ENCODE assay signal across 1 cellular context in genomic region chr21:33685613-33686197, GRCh38.
TF ChIP-seq lines count a peak whose summit lies in the region.

No MANE protein-coding gene starts in this region.

TF ChIP-seq in GM23338, 12 proteins besides CTCF, POLR2A, EP300 and RAD21 (continued from another document):
- TF ChIP-seq, protein P1, sequence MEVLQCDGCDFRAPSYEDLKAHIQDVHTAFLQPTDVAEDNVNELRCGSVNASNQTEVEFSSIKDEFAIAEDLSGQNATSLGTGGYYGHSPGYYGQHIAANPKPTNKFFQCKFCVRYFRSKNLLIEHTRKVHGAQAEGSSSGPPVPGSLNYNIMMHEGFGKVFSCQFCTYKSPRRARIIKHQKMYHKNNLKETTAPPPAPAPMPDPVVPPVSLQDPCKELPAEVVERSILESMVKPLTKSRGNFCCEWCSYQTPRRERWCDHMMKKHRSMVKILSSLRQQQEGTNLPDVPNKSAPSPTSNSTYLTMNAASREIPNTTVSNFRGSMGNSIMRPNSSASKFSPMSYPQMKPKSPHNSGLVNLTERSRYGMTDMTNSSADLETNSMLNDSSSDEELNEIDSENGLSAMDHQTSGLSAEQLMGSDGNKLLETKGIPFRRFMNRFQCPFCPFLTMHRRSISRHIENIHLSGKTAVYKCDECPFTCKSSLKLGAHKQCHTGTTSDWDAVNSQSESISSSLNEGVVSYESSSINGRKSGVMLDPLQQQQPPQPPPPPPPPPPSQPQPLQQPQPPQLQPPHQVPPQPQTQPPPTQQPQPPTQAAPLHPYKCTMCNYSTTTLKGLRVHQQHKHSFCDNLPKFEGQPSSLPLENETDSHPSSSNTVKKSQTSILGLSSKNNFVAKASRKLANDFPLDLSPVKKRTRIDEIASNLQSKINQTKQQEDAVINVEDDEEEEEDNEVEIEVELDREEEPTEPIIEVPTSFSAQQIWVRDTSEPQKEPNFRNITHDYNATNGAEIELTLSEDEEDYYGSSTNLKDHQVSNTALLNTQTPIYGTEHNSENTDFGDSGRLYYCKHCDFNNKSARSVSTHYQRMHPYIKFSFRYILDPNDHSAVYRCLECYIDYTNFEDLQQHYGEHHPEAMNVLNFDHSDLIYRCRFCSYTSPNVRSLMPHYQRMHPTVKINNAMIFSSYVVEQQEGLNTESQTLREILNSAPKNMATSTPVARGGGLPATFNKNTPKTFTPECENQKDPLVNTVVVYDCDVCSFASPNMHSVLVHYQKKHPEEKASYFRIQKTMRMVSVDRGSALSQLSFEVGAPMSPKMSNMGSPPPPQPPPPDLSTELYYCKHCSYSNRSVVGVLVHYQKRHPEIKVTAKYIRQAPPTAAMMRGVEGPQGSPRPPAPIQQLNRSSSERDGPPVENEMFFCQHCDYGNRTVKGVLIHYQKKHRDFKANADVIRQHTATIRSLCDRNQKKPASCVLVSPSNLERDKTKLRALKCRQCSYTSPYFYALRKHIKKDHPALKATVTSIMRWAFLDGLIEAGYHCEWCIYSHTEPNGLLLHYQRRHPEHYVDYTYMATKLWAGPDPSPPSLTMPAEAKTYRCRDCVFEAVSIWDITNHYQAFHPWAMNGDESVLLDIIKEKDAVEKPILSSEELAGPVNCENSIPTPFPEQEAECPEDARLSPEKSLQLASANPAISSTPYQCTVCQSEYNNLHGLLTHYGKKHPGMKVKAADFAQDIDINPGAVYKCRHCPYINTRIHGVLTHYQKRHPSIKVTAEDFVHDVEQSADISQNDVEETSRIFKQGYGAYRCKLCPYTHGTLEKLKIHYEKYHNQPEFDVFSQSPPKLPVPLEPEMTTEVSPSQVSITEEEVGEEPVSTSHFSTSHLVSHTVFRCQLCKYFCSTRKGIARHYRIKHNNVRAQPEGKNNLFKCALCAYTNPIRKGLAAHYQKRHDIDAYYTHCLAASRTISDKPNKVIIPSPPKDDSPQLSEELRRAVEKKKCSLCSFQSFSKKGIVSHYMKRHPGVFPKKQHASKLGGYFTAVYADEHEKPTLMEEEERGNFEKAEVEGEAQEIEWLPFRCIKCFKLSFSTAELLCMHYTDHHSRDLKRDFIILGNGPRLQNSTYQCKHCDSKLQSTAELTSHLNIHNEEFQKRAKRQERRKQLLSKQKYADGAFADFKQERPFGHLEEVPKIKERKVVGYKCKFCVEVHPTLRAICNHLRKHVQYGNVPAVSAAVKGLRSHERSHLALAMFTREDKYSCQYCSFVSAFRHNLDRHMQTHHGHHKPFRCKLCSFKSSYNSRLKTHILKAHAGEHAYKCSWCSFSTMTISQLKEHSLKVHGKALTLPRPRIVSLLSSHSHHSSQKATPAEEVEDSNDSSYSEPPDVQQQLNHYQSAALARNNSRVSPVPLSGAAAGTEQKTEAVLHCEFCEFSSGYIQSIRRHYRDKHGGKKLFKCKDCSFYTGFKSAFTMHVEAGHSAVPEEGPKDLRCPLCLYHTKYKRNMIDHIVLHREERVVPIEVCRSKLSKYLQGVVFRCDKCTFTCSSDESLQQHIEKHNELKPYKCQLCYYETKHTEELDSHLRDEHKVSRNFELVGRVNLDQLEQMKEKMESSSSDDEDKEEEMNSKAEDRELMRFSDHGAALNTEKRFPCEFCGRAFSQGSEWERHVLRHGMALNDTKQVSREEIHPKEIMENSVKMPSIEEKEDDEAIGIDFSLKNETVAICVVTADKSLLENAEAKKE (CRISPR knock-in tag; IDR thresholded peaks at IDR 0.05): no peak
- no peak for TF ChIP-seq ZNF114 (CRISPR knock-in tag; IDR thresholded peaks at IDR 0.05)
- TF ChIP-seq ETS1 (IDR thresholded peaks at IDR 0.05): no peak
- no peak for TF ChIP-seq REST (IDR thresholded peaks at IDR 0.05; ENCODE audit: unreplicated experiment)
- TF ChIP-seq NANOG (IDR thresholded peaks at IDR 0.05; ENCODE audit: borderline replicate concordance): no peak
- no peak for TF ChIP-seq EZH2 (IDR thresholded peaks at IDR 0.05; ENCODE audit: low read depth, unreplicated experiment)
- no peak for TF ChIP-seq POLR2AphosphoS5 (IDR thresholded peaks at IDR 0.05; ENCODE audit: low read depth)
